ENCODE assay signal across 23 cellular contexts in genomic region chr11:104051806-104052205, GRCh38. TPM values are rescaled to one million over a fixed set of nuclear protein-coding genes. Genes with fewer than 3 reads are reported as not detected.
"Had no signal": no experiment of that assay in that cellular context is flagged by ENCODE, and none has a peak within 500 bp of the region (broad histone marks: within the 10 kb centered on the region; RNA-seq: fewer than 3 reads in every experiment).

No MANE protein-coding gene starts in this region.

- H3K4me1 ChIP-seq: foreskin keratinocyte, left ventricle myocardium inferior, thyroid gland had no signal

- H3K27me3 ChIP-seq: esophagus muscularis mucosa, pancreas, stomach, suprapubic skin, thyroid gland had no signal

- H3K27ac ChIP-seq: epithelial cell of prostate, esophagus muscularis mucosa, foreskin keratinocyte, left ventricle myocardium inferior, pancreas, stomach, suprapubic skin, thyroid gland had no signal

- FAIRE-seq: endometrium, keratinocyte, pancreas, small intestine, urothelium cell line had no signal

- H3K9me3 ChIP-seq: esophagus muscularis mucosa, pancreas, stomach, suprapubic skin, thyroid gland had no signal

- DNase-seq: effector memory CD4-positive, alpha-beta T cell; foreskin keratinocyte; immature natural killer cell; left cardiac atrium; left ventricle myocardium inferior; mesendoderm; naive B cell; occipital lobe; pancreas; right cardiac atrium; small intestine; stimulated activated CD4-positive, alpha-beta T cell treated with anti-CD3 and anti-CD28 coated beads, Interleukin-12 subunit alpha, Interleukin-12 subunit beta, amount 100 ng/mL, for 4 hours; stimulated activated naive CD4-positive, alpha-beta T cell; stomach; thyroid gland had no signal

- H3K36me3 ChIP-seq: esophagus muscularis mucosa, left ventricle myocardium inferior, pancreas, stomach, suprapubic skin, thyroid gland had no signal

- ATAC-seq: foreskin keratinocyte, left cardiac atrium, pancreas, right cardiac atrium had no signal

- H3K4me3 ChIP-seq: esophagus muscularis mucosa, left ventricle myocardium inferior, lung, pancreas, stomach, suprapubic skin, thyroid gland had no signal

RNA-seq across cellular contexts. Expression of gene DDI1, which starts 15.4 kb away (rescaled TPM):
- total RNA-seq: esophagus muscularis mucosa, foreskin keratinocyte, left cardiac atrium, left ventricle myocardium inferior, lung, occipital lobe, pancreas, progenitor cell of endocrine pancreas, right cardiac atrium, stomach, suprapubic skin had no signal
- polyA plus RNA-seq: foreskin keratinocyte, keratinocyte, lung, pancreas, right cardiac atrium, small intestine, stomach had no signal
